8 cellular contexts compared by ENCODE assay signal in genomic region chr11:119361056-119361787, GRCh38. TPM values are rescaled to one million over a fixed set of nuclear protein-coding genes. Genes with fewer than 3 reads are reported as not detected.
DNase-seq lines count a peak whose midpoint lies in the region; ATAC-seq and TF ChIP-seq lines count a peak whose summit lies in the region.

No MANE protein-coding gene starts in this region.

- no peak for ATAC-seq in HG03175 (IDR thresholded peaks at IDR 0.05; ENCODE audit: unreplicated experiment)

- H3K4me2 ChIP-seq in SK-N-SH, result peak overlapping the region; percentile 58

- H3K4me1 ChIP-seq in SK-N-SH (ENCODE audit: control insufficient read depth in 1 of 2, insufficient read depth in 2 of 2, low read depth in 1 of 2, low read length in 1 of 2), result peaks cover 25 to 47% of the 10 kb centered on the region in 2 experiments; a peak in 3 of 4 replicates

- CTCF ChIA-PET in SK-N-SH (lab: Yijun Ruan, JAX), result interaction anchor here (1.4 to 5.1 kb wide), 8 partner anchors 8 to 114 kb away, joined by 3 to 41 read pairs (median 18); partner anchors contain the start of gene USP2

- H3K4me1 Mint-ChIP-seq in progenitor cell of endocrine pancreas (ENCODE audit: low read depth), result peaks cover 31% of the 10 kb centered on the region

- no peak overlapping the region for H3K4me3 ChIP-seq in SK-N-SH (ENCODE audit: low read depth in 2 of 2, low read length in 1 of 2)
- H3K4me3 ChIP-seq in fibroblast of villous mesenchyme (ENCODE audit: low read depth, low read length), result no peak overlapping the region

- in situ Hi-C loops in KBM-7 (cut with MboI; ENCODE audit: low pct_unique_long_range_greater_than_20kb, low sequenced_read_pairs), result no loop called here

- no peak for TF ChIP-seq CTCF in SK-N-SH (IDR thresholded peaks at IDR 0.05)
- TF ChIP-seq CTCF in fibroblast of villous mesenchyme (IDR thresholded peaks at IDR 0.05; ENCODE audit: insufficient read depth, low read depth, low read length), result no peak
- TF ChIP-seq CTCF in progenitor cell of endocrine pancreas (IDR thresholded peaks at IDR 0.05; ENCODE audit: unreplicated experiment), result no peak

- H3K27ac ChIP-seq in SK-N-SH (ENCODE audit: low read depth in 2 of 2, low read length in 1 of 2), result peak overlapping the region; percentile 11 to 36; a peak in 3 of 4 replicates

- TF ChIP-seq EP300 in SK-N-SH (IDR thresholded peaks at IDR 0.05; ENCODE audit: borderline replicate concordance in 1 of 2, low read depth in 1 of 2, low read length in 1 of 2), result 0 out of 4 replicates have a peak, but pooled peaks of 1 of the 2 experiments have one; percentile 7

- H3K9me3 Mint-ChIP-seq in progenitor cell of endocrine pancreas (ENCODE audit: low read depth), result no peaks in the 10 kb centered on the region

- no peaks in the 10 kb centered on the region for H3K9me2 ChIP-seq in SK-N-SH

- H3F3A ChIP-seq in SK-N-SH (replicated peaks; ENCODE audit: insufficient read depth), result peaks cover 21% of the 10 kb centered on the region

- TF ChIP-seq RAD21 in SK-N-SH (IDR thresholded peaks at IDR 0.05; ENCODE audit: low read length), result no peak

- no peak overlapping the region for H3K4me3 Mint-ChIP-seq in progenitor cell of endocrine pancreas (ENCODE audit: low read depth)

- peak; percentile 96 for DNase-seq in DMS79 (lab: John Stamatoyannopoulos, UW)
- DNase-seq in KBM-7, result peak; percentile 43
- DNase-seq in SK-N-SH, result peak; percentile 26
- DNase-seq in fibroblast of villous mesenchyme (ENCODE audit: low read depth), result peak; percentile 81
- DNase-seq in progenitor cell of endocrine pancreas (ENCODE audit: low spot score, unreplicated experiment), result no peak
- DNase-seq in activated gamma-delta T cell treated with Interleukin-2 at 50 U/mL for 16 hours, result no peak
- DNase-seq in COLO829 (ENCODE audit: low spot score), result no peak

- H3K79me2 ChIP-seq in SK-N-SH (ENCODE audit: insufficient read depth), result no peaks in the 10 kb centered on the region

- 13% methylated on average over 7 of the region's 8 CpGs for WGBS in SK-N-SH (ENCODE audit: low lambda C conversion rate)

- no peak overlapping the region for H2AFZ ChIP-seq in SK-N-SH (ENCODE audit: low read depth)

- no peaks in the 10 kb centered on the region for H3K36me3 Mint-ChIP-seq in progenitor cell of endocrine pancreas (ENCODE audit: insufficient read depth)

- H3K9me3 ChIP-seq in SK-N-SH, result no peaks in the 10 kb centered on the region

- peaks cover 35% of the 10 kb centered on the region for H3K27me3 Mint-ChIP-seq in progenitor cell of endocrine pancreas

- no peaks in the 10 kb centered on the region for H4K20me1 ChIP-seq in SK-N-SH (ENCODE audit: insufficient read depth)

- H3K9ac ChIP-seq in SK-N-SH, result no peak overlapping the region

- H3K36me3 ChIP-seq in SK-N-SH (replicated peaks in 1 of 2; ENCODE audit: control insufficient read depth in 1 of 2, insufficient read depth in 2 of 2, low read length in 1 of 2), result peaks cover 0 to 3% of the 10 kb centered on the region in 2 experiments

- POLR2A ChIA-PET in SK-N-SH (lab: Yijun Ruan, JAX), result no interaction called here

- H3K27me3 ChIP-seq in SK-N-SH (ENCODE audit: insufficient read depth), result no peaks in the 10 kb centered on the region

- peak overlapping the region; percentile 90 for H3K27ac Mint-ChIP-seq in progenitor cell of endocrine pancreas

TF ChIP-seq in SK-N-SH, 30 proteins besides CTCF, POLR2A, EP300 and RAD21 (continues in another document):
- 0 out of 2 replicates have a peak, but pooled peaks have one; percentile 7 for TF ChIP-seq POLR2AphosphoS5 (IDR thresholded peaks at IDR 0.05; ENCODE audit: low read depth, low read length)
- no peak for TF ChIP-seq USF1 (IDR thresholded peaks at IDR 0.05; ENCODE audit: borderline replicate concordance, low read depth)
- TF ChIP-seq NFIC (IDR thresholded peaks at IDR 0.05; ENCODE audit: borderline replicate concordance), result 0 out of 2 replicates have a peak, but pooled peaks have one; percentile 8
- TF ChIP-seq REST (IDR thresholded peaks at IDR 0.05; ENCODE audit: low read depth, low read length), result no peak
- TF ChIP-seq SIN3A (IDR thresholded peaks at IDR 0.05; ENCODE audit: borderline replicate concordance, low read depth, low read length), result no peak; the same call in 1 of the 2 replicates
- no peak for TF ChIP-seq GATA2 (CRISPR knock-in tag; IDR thresholded peaks at IDR 0.05)
- no peak for TF ChIP-seq FOXJ3 (CRISPR knock-in tag; IDR thresholded peaks at IDR 0.05)
- TF ChIP-seq YY1 (IDR thresholded peaks at IDR 0.05; ENCODE audit: low read depth), result no peak
- no peak for TF ChIP-seq EZH2phosphoT487 (IDR thresholded peaks at IDR 0.05; ENCODE audit: borderline replicate concordance, low read depth)
- peak; percentile 62; the same call in 1 of the 2 replicates for TF ChIP-seq MEF2A (IDR thresholded peaks at IDR 0.05; ENCODE audit: borderline replicate concordance, low read depth)
- no peak for TF ChIP-seq ELF1 (IDR thresholded peaks at IDR 0.05)
- TF ChIP-seq TCF12 (IDR thresholded peaks at IDR 0.05), result peak; percentile 71
- TF ChIP-seq SMC3 (IDR thresholded peaks at IDR 0.05; ENCODE audit: low read depth, low read length), result no peak
- TF ChIP-seq CHD2 (IDR thresholded peaks at IDR 0.05; ENCODE audit: low read length, partially characterized antibody), result no peak
- no peak for TF ChIP-seq FOXM1 (IDR thresholded peaks at IDR 0.05; ENCODE audit: low read depth)
- TF ChIP-seq GABPA (IDR thresholded peaks at IDR 0.05; ENCODE audit: low read depth), result no peak
- peak; percentile 5 for TF ChIP-seq RXRA (IDR thresholded peaks at IDR 0.05; ENCODE audit: borderline replicate concordance, low read depth)

RNA-seq across cellular contexts. Expression of gene MFRP, which starts 14.7 kb away (rescaled TPM):
- polyA plus RNA-seq in SK-N-SH (2012; rRNA removed), result not detected in 2 replicates
- not detected in 2 replicates for polyA plus RNA-seq in SK-N-SH (2012; cell fraction: cytosol; rRNA removed)
- polyA plus RNA-seq in SK-N-SH (2012; cell fraction: nucleus; rRNA removed), result not detected in 2 replicates
- total RNA-seq in fibroblast of villous mesenchyme (under 0.01 TPM in 1 of 2 replicates, not detected in the other), progenitor cell of endocrine pancreas (not detected in 2 replicates)

RNA-seq across cellular contexts. Expression of gene USP2, which starts 20.3 kb away (rescaled TPM):
- polyA plus RNA-seq in SK-N-SH (2012; rRNA removed), result 0.81 and 0.97 TPM in 2 replicates
- polyA plus RNA-seq in SK-N-SH (2012; cell fraction: cytosol; rRNA removed), result 0.46 and 0.60 TPM in 2 replicates
- 1.6 TPM in 2 replicates for polyA plus RNA-seq in SK-N-SH (2012; cell fraction: nucleus; rRNA removed)
- total RNA-seq in fibroblast of villous mesenchyme, result under 0.01 and 0.43 TPM in 2 replicates
- total RNA-seq in progenitor cell of endocrine pancreas, result 5.1 and 6.3 TPM in 2 replicates

RNA-seq across cellular contexts. Expression of gene C1QTNF5, which starts 20.5 kb away (rescaled TPM):
- 0.71 and 0.76 TPM in 2 replicates for polyA plus RNA-seq in SK-N-SH (2012; rRNA removed)
- 0.53 and 0.84 TPM in 2 replicates for polyA plus RNA-seq in SK-N-SH (2012; cell fraction: cytosol; rRNA removed)
- polyA plus RNA-seq in SK-N-SH (2012; cell fraction: nucleus; rRNA removed), result 1.2 and 1.4 TPM in 2 replicates
- 6.5 and 13.5 TPM in 2 replicates for total RNA-seq in fibroblast of villous mesenchyme
- 0.31 and 0.40 TPM in 2 replicates for total RNA-seq in progenitor cell of endocrine pancreas

RNA-seq across cellular contexts. Expression of gene RNF26, which starts 26.9 kb away (rescaled TPM):
- 26.6 and 31.9 TPM in 2 replicates for polyA plus RNA-seq in SK-N-SH (2012; rRNA removed)
- 14.5 and 21.8 TPM in 2 replicates for polyA plus RNA-seq in SK-N-SH (2012; cell fraction: cytosol; rRNA removed)
- 10.4 and 12.2 TPM in 2 replicates for polyA plus RNA-seq in SK-N-SH (2012; cell fraction: nucleus; rRNA removed)
- 5.2 and 5.8 TPM in 2 replicates for total RNA-seq in fibroblast of villous mesenchyme
- total RNA-seq in progenitor cell of endocrine pancreas, result 30.3 and 34.2 TPM in 2 replicates

RNA-seq across cellular contexts. Expression of gene MCAM, which starts 44.3 kb away (rescaled TPM):
- polyA plus RNA-seq in SK-N-SH (2012; rRNA removed), result 22.8 and 28.4 TPM in 2 replicates
- polyA plus RNA-seq in SK-N-SH (2012; cell fraction: cytosol; rRNA removed), result 10.9 and 18.9 TPM in 2 replicates
- 16.4 and 31.7 TPM in 2 replicates for polyA plus RNA-seq in SK-N-SH (2012; cell fraction: nucleus; rRNA removed)
- total RNA-seq in fibroblast of villous mesenchyme (77.3 and 86.4 TPM in 2 replicates), progenitor cell of endocrine pancreas (9.8 and 12.7 TPM in 2 replicates)

Comparison
In these comparisons a context has a peak if more than half of its experiments do, and no peak if none do; other contexts are left out.
1. DNase-seq: peak in DMS79 (single experiment), KBM-7 (single experiment), SK-N-SH (single experiment) and fibroblast of villous mesenchyme (single experiment); none in progenitor cell of endocrine pancreas (single experiment), activated gamma-delta T cell treated with Interleukin-2 at 50 U/mL for 16 hours (single experiment) and COLO829 (single experiment).